Comparison of ENCODE assay signal across 25 cellular contexts in genomic region chr2:224775638-224776037, GRCh38. TPM values are rescaled to one million over a fixed set of nuclear protein-coding genes. Genes with fewer than 3 reads are reported as not detected.
A peak's percentile ranks its signal among the peaks of the same experiment; 100 is the strongest.
DNase-seq lines count a peak whose midpoint lies in the region; ATAC-seq, FAIRE-seq and TF ChIP-seq lines count a peak whose summit lies in the region.
"Had no signal": no experiment of that assay in that cellular context is flagged by ENCODE, and none has a peak within 500 bp of the region (broad histone marks: within the 10 kb centered on the region; RNA-seq: fewer than 3 reads in every experiment).

No MANE protein-coding gene starts in this region.

- H3K4me3 Mint-ChIP-seq in activated T-cell treated with anti-CD3 and anti-CD28 coated beads, Interleukin-2, amount 50 U/mL, for 24 hours, result no peak overlapping the region
- no peak overlapping the region for H3K4me3 Mint-ChIP-seq in type B pancreatic cell
- H3K4me3 Mint-ChIP-seq: CD8-positive, alpha-beta memory T cell; GM23338 had no signal

- peaks cover 7% of the 10 kb centered on the region for H3K4me1 Mint-ChIP-seq in activated T-cell treated with anti-CD3 and anti-CD28 coated beads, Interleukin-2, amount 50 U/mL, for 24 hours (ENCODE audit: low read depth)
- H3K4me1 Mint-ChIP-seq in type B pancreatic cell (ENCODE audit: unreplicated experiment), result no peaks in the 10 kb centered on the region

- no peak for TF ChIP-seq POLR2A in adrenal gland (IDR thresholded peaks at IDR 0.05)

- H3K27ac ChIP-seq in adrenal gland (no peak overlapping the region), pancreas (no peak overlapping the region)

- peaks cover 88% of the 10 kb centered on the region for H3K36me3 Mint-ChIP-seq in activated T-cell treated with anti-CD3 and anti-CD28 coated beads, Interleukin-2, amount 50 U/mL, for 24 hours (ENCODE audit: low read depth)
- no peaks in the 10 kb centered on the region for H3K36me3 Mint-ChIP-seq in type B pancreatic cell

- FAIRE-seq in pancreas (lab: Jason Lieb, UNC), result no peak
- FAIRE-seq: G401.6, GM18507 had no signal

- no peak for DNase-seq in activated T-cell treated with anti-CD3 and anti-CD28 coated beads, Interleukin-2, amount 50 U/mL, for 24 hours
- DNase-seq in activated T-cell treated with anti-CD3 and anti-CD28 coated beads for 4 hours (no peak), adrenal gland (peak; percentile 16 to 76 (median 63)), left lobe of liver (ENCODE audit: low spot score) (peak; percentile 57), pancreas (no peak), type B pancreatic cell (ENCODE audit: extremely low spot score, unreplicated experiment) (no peak), medulla oblongata (ENCODE audit: extremely low spot score) (no peak)
- DNase-seq: 8988T; AML-193; C1 segment of cervical spinal cord; Calu3; CD8-positive, alpha-beta memory T cell; DMS153; KBM-7; NCI-H1092 treated with DMSO at 0.1 percent for 48 hours; NCI-H1436 treated with DMSO at 0.1 percent for 48 hours; NCI-H1930; NCI-H510A; NCI-H748 treated with DMSO at 0.1 percent for 48 hours; Peyer's patch had no signal

- no peaks in the 10 kb centered on the region for H3K9me3 ChIP-seq in adrenal gland (replicated peaks in 1 of 3)
- H3K9me3 ChIP-seq in pancreas, result no peaks in the 10 kb centered on the region
- H3K9me3 ChIP-seq: HAP-1, Peyer's patch had no signal

- H3K4me3 ChIP-seq in adrenal gland, result no peak overlapping the region
- no peak overlapping the region for H3K4me3 ChIP-seq in pancreas
- H3K4me3 ChIP-seq: GM23338, HAP-1, Peyer's patch had no signal

- WGBS in adrenal gland, 4 donors, result 28 to 45% (median 34%) methylated on average over 1 of the region's 1 CpG
- 37 to 57% methylated on average over 1 of the region's 1 CpG for WGBS in pancreas, 2 donors

- H3K4me1 ChIP-seq in adrenal gland (replicated peaks in 1 of 2) (peaks cover 15 to 16% of the 10 kb centered on the region in 2 donors), pancreas (no peaks in the 10 kb centered on the region)

- TF ChIP-seq CTCF in adrenal gland (IDR thresholded peaks at IDR 0.05), result no peak
- TF ChIP-seq CTCF in pancreas (IDR thresholded peaks at IDR 0.05), result no peak
- TF ChIP-seq CTCF in type B pancreatic cell (conservative IDR thresholded peaks at IDR 0.05), result no peak

- peak overlapping the region; percentile 47 for H3K27ac Mint-ChIP-seq in activated T-cell treated with anti-CD3 and anti-CD28 coated beads, Interleukin-2, amount 50 U/mL, for 24 hours
- H3K27ac Mint-ChIP-seq in type B pancreatic cell, result no peak overlapping the region
- H3K27ac Mint-ChIP-seq: CD8-positive, alpha-beta memory T cell; GM23338 had no signal

- H3K27me3 ChIP-seq in adrenal gland (no peaks in the 10 kb centered on the region), pancreas (no peaks in the 10 kb centered on the region)
- H3K27me3 ChIP-seq: Peyer's patch had no signal

- ATAC-seq in left lobe of liver (peak; percentile 90), pancreas (no peak)
- ATAC-seq: GM23338 had no signal

- intact Hi-C loops in adrenal gland (cut with DNase I), result no loop called here
- intact Hi-C loops in pancreas (cut with DNase I), result no loop called here

- no peaks in the 10 kb centered on the region for H3K9me3 Mint-ChIP-seq in activated T-cell treated with anti-CD3 and anti-CD28 coated beads, Interleukin-2, amount 50 U/mL, for 24 hours
- no peaks in the 10 kb centered on the region for H3K9me3 Mint-ChIP-seq in type B pancreatic cell
- H3K9me3 Mint-ChIP-seq: CD8-positive, alpha-beta memory T cell; GM23338 had no signal

- H3K36me3 ChIP-seq in adrenal gland (replicated peaks in 1 of 2), result peaks cover 0 to 8% of the 10 kb centered on the region in 2 donors
- no peaks in the 10 kb centered on the region for H3K36me3 ChIP-seq in pancreas
- H3K36me3 ChIP-seq: HAP-1 had no signal

- no peaks in the 10 kb centered on the region for H3K27me3 Mint-ChIP-seq in activated T-cell treated with anti-CD3 and anti-CD28 coated beads, Interleukin-2, amount 50 U/mL, for 24 hours
- H3K27me3 Mint-ChIP-seq in type B pancreatic cell, result peaks cover 6% of the 10 kb centered on the region
- H3K27me3 Mint-ChIP-seq: CD8-positive, alpha-beta memory T cell had no signal

RNA-seq across cellular contexts. Expression of gene CCDC195, which starts 59.5 kb away (rescaled TPM):
- total RNA-seq in adrenal gland (not detected), left lobe of liver (not detected), pancreas (not detected), type B pancreatic cell (ENCODE audit: low replicate concordance) (not detected in 2 replicates)
- polyA plus RNA-seq in adrenal gland (not detected), pancreas (not detected)
- total RNA-seq: Calu3; CD8-positive, alpha-beta memory T cell; GM23338; Peyer's patch had no signal
- polyA plus RNA-seq: AG04450; CD8-positive, alpha-beta memory T cell; GM23338 had no signal

Comparison
In these comparisons a context has a peak if more than half of its experiments do, and no peak if none do; other contexts are left out.
1. DNase-seq: peak in adrenal gland (7 of 7) and left lobe of liver (single experiment); none in activated T-cell treated with anti-CD3 and anti-CD28 coated beads, Interleukin-2, amount 50 U/mL, for 24 hours (single experiment), activated T-cell treated with anti-CD3 and anti-CD28 coated beads for 4 hours (single experiment), pancreas (0 of 6), type B pancreatic cell (single experiment) and medulla oblongata (single experiment).